In genomic region chr22:40758390-40758789, GRCh38 we compare ENCODE assay signal across 27 cellular contexts.
A peak's percentile ranks its signal among the peaks of the same experiment; 100 is the strongest.
DNase-seq lines count a peak whose midpoint lies in the region; TF ChIP-seq lines count a peak whose summit lies in the region.
"Had no signal": no experiment of that assay in that cellular context is flagged by ENCODE, and none has a peak within 500 bp of the region (broad histone marks: within the 10 kb centered on the region; RNA-seq: fewer than 3 reads in every experiment).

No MANE protein-coding gene starts in this region.

- H3F3A ChIP-seq in neural progenitor cell (ENCODE audit: low read depth), result no peaks in the 10 kb centered on the region

- no peaks in the 10 kb centered on the region for H3K79me2 ChIP-seq in mammary epithelial cell (ENCODE audit: insufficient read depth, low read length)
- no peaks in the 10 kb centered on the region for H3K79me2 ChIP-seq in neural progenitor cell (ENCODE audit: low read depth)

- BruUV-seq in mammary epithelial cell (replicated peaks; lab: Mats Ljungman, UMichigan), result no TSS peak

- H4K20me1 ChIP-seq in mammary epithelial cell (ENCODE audit: insufficient read depth, low read length) (no peaks in the 10 kb centered on the region), neural progenitor cell (ENCODE audit: low read depth) (no peaks in the 10 kb centered on the region)

- H3K27me3 Mint-ChIP-seq in neural progenitor cell (ENCODE audit: insufficient read depth, low read depth), result peaks cover 8% of the 10 kb centered on the region
- H3K27me3 Mint-ChIP-seq in nephron progenitor cell (ENCODE audit: low read depth, poor library complexity), result peaks cover 28% of the 10 kb centered on the region
- H3K27me3 Mint-ChIP-seq: activated CD4-positive, alpha-beta memory T cell treated with anti-CD3 and anti-CD28 coated beads, Interleukin-2, amount 10 ng/mL, durations not matched to agents 7 days and 5 days; CD4-positive, alpha-beta T cell; memory B cell had no signal

- H3K4me1 Mint-ChIP-seq in neural progenitor cell (peaks cover 13% of the 10 kb centered on the region), nephron progenitor cell (peaks cover 12% of the 10 kb centered on the region)

- CTCF ChIA-PET in mammary epithelial cell (lab: Charles Lee; ENCODE audit: low non-redundant PET), result interaction anchor here (0.6 to 1.8 kb wide), 2 partner anchors 75 to 108 kb away, joined by 3 to 21 read pairs; no protein-coding TSS in a partner anchor

- H3K9me3 Mint-ChIP-seq in neural progenitor cell (no peaks in the 10 kb centered on the region), nephron progenitor cell (no peaks in the 10 kb centered on the region)
- H3K9me3 Mint-ChIP-seq: activated CD4-positive, alpha-beta memory T cell treated with anti-CD3 and anti-CD28 coated beads, Interleukin-2, amount 10 ng/mL, durations not matched to agents 7 days and 5 days; CD4-positive, alpha-beta T cell; HFFc6; memory B cell had no signal

- peak overlapping the region; percentile 18 for H3K27ac ChIP-seq in mammary epithelial cell (ENCODE audit: insufficient read depth, low read depth, low read length)
- no peak overlapping the region for H3K27ac ChIP-seq in neural progenitor cell
- no peak overlapping the region for H3K27ac ChIP-seq in spleen
- H3K27ac ChIP-seq: brain microvascular endothelial cell, heart right ventricle, psoas muscle had no signal

- in situ Hi-C loops in mammary epithelial cell (cut with MboI; ENCODE audit: low sequenced_read_pairs in 2 of 2), result loop anchor here (10.0 to 25.0 kb wide), 3 partner anchors 74 to 321 kb away; no protein-coding TSS in a partner anchor

- TF ChIP-seq CTCF in mammary epithelial cell (conservative IDR thresholded peaks at IDR 0.05 in 1 of 2, IDR thresholded peaks at IDR 0.05 in 1 of 2; ENCODE audit: extremely low read depth in 1 of 2, insufficient read depth in 1 of 2, low read depth in 1 of 2, low read length in 2 of 2) (no peak), neural progenitor cell (IDR thresholded peaks at IDR 0.05) (no peak), spleen (IDR thresholded peaks at IDR 0.05 in 8 of 11, conservative IDR thresholded peaks at IDR 0.05 in 3 of 11) (no peak), nephron progenitor cell (IDR thresholded peaks at IDR 0.05) (no peak)

- H3K36me3 ChIP-seq in mammary epithelial cell (ENCODE audit: insufficient read depth, low read length) (no peaks in the 10 kb centered on the region), neural progenitor cell (no peaks in the 10 kb centered on the region), spleen (no peaks in the 10 kb centered on the region)
- H3K36me3 ChIP-seq: brain microvascular endothelial cell, heart right ventricle had no signal

- H2AFZ ChIP-seq in mammary epithelial cell (ENCODE audit: low read depth, low read length) (peak overlapping the region; percentile 30), neural progenitor cell (replicated peaks) (no peak overlapping the region)

- WGBS in mammary epithelial cell (ENCODE audit: low coverage, missing lambda C conversion rate), result 36% methylated on average over 3 of the region's 3 CpGs
- WGBS in spleen, 5 donors, result 89 to 99% (median 93%) methylated on average over 3 of the region's 3 CpGs

- no peaks in the 10 kb centered on the region for H3K27me3 ChIP-seq in mammary epithelial cell (ENCODE audit: insufficient read depth, low read length)
- no peaks in the 10 kb centered on the region for H3K27me3 ChIP-seq in neural progenitor cell
- no peaks in the 10 kb centered on the region for H3K27me3 ChIP-seq in spleen (replicated peaks in 1 of 7)
- H3K27me3 ChIP-seq: brain microvascular endothelial cell, heart right ventricle had no signal

- no peak overlapping the region for H3K4me3 Mint-ChIP-seq in neural progenitor cell
- H3K4me3 Mint-ChIP-seq in nephron progenitor cell, result no peak overlapping the region
- H3K4me3 Mint-ChIP-seq: activated CD4-positive, alpha-beta memory T cell treated with anti-CD3 and anti-CD28 coated beads, Interleukin-2, amount 10 ng/mL, durations not matched to agents 7 days and 5 days; CD4-positive, alpha-beta T cell; HFFc6; memory B cell had no signal

- no peaks in the 10 kb centered on the region for H3K9me3 ChIP-seq in mammary epithelial cell (replicated peaks; ENCODE audit: insufficient read depth, low read length)
- no peaks in the 10 kb centered on the region for H3K9me3 ChIP-seq in neural progenitor cell (ENCODE audit: low read depth)
- no peaks in the 10 kb centered on the region for H3K9me3 ChIP-seq in spleen
- H3K9me3 ChIP-seq: heart right ventricle, psoas muscle had no signal

- DNase-seq in DMS153 treated with DMSO at 0.1 percent for 48 hours (lab: John Stamatoyannopoulos, UW; ENCODE audit: unreplicated experiment) (peak; percentile 42), NCI-H2196 (lab: John Stamatoyannopoulos, UW; ENCODE audit: unreplicated experiment) (peak; percentile 43), mammary epithelial cell (peak; percentile 72), neural progenitor cell (ENCODE audit: low spot score) (no peak), spleen (no peak), UCSD-AML1 (lab: John Stamatoyannopoulos, UW; ENCODE audit: unreplicated experiment) (no peak), nephron progenitor cell (no peak)
- DNase-seq: activated CD4-positive, alpha-beta memory T cell treated with anti-CD3 and anti-CD28 coated beads, Interleukin-2, amount 10 ng/mL, durations not matched to agents 7 days and 5 days; activated CD4-positive, CD25-positive, alpha-beta regulatory T cell; activated CD8-positive, alpha-beta memory T cell treated with anti-CD3 and anti-CD28 coated beads, Interleukin-2, amount 50 U/mL, for 48 hours; activated naive CD4-positive, alpha-beta T cell treated with anti-CD3 and anti-CD28 coated beads, Interleukin-2, amount 50 U/mL, for 16 hours; amniotic stem cell; brain microvascular endothelial cell; CD4-positive, alpha-beta T cell; erythroblast; foreskin fibroblast; GOT3; heart right ventricle; HFFc6; Karpas-422; NCI-H1694 treated with DMSO at 0.1 percent for 48 hours; NCI-H226; NCI-H774; psoas muscle; SHP77; stimulated activated naive CD4-positive, alpha-beta T cell had no signal

- H3K9ac ChIP-seq in mammary epithelial cell (ENCODE audit: insufficient read depth, low read length) (peak overlapping the region; percentile 37), neural progenitor cell (no peak overlapping the region)

- H3K4me2 ChIP-seq in mammary epithelial cell (ENCODE audit: insufficient read depth, low read depth, low read length), result peak overlapping the region; percentile 75
- no peak overlapping the region for H3K4me2 ChIP-seq in neural progenitor cell

- peak overlapping the region; percentile 33 for H3K27ac Mint-ChIP-seq in neural progenitor cell
- no peak overlapping the region for H3K27ac Mint-ChIP-seq in nephron progenitor cell
- H3K27ac Mint-ChIP-seq: activated CD4-positive, alpha-beta memory T cell treated with anti-CD3 and anti-CD28 coated beads, Interleukin-2, amount 10 ng/mL, durations not matched to agents 7 days and 5 days; CD4-positive, alpha-beta T cell; HFFc6; memory B cell had no signal

- TF ChIP-seq POLR2A in spleen (IDR thresholded peaks at IDR 0.05), result no peak

- dilution Hi-C loops in mammary epithelial cell (cut with HindIII; ENCODE audit: low sequenced_read_pairs), result no loop called here

- no peaks in the 10 kb centered on the region for H3K36me3 Mint-ChIP-seq in neural progenitor cell
- H3K36me3 Mint-ChIP-seq in nephron progenitor cell (ENCODE audit: low read depth), result no peaks in the 10 kb centered on the region
- H3K36me3 Mint-ChIP-seq: memory B cell had no signal

- intact Hi-C loops in mammary epithelial cell (cut with micrococcal nuclease) (no loop called here), spleen (cut with DNase I; ENCODE audit: low total_unique reads) (loop anchor here (10.0 kb wide), 1 partner anchor 74 kb away; no protein-coding TSS in a partner anchor)

- H3K4me1 ChIP-seq in mammary epithelial cell (ENCODE audit: insufficient read depth, low read length), result peaks cover 22% of the 10 kb centered on the region
- H3K4me1 ChIP-seq in neural progenitor cell, result peaks cover 3% of the 10 kb centered on the region
- peaks cover 0 to 13% (median 3%) of the 10 kb centered on the region in 6 donors for H3K4me1 ChIP-seq in spleen
- H3K4me1 ChIP-seq: psoas muscle had no signal

- H3K4me3 ChIP-seq in mammary epithelial cell (replicated peaks in 1 of 3; ENCODE audit: insufficient read depth in 1 of 3, low read depth in 2 of 3, low read length in 3 of 3) (no peak overlapping the region), neural progenitor cell (no peak overlapping the region), spleen (no peak overlapping the region)
- H3K4me3 ChIP-seq: heart right ventricle, psoas muscle had no signal

Comparison
In these comparisons a context has a peak if more than half of its experiments do, and no peak if none do; other contexts are left out.
1. DNase-seq: peak in DMS153 treated with DMSO at 0.1 percent for 48 hours (single experiment), NCI-H2196 (single experiment) and mammary epithelial cell (single experiment); none in neural progenitor cell (single experiment), spleen (single experiment), UCSD-AML1 (single experiment) and nephron progenitor cell (single experiment).